Comparison of ENCODE assay signal across 8 cellular contexts in genomic region chr4:152643153-152644035, GRCh38. TPM values are rescaled to one million over a fixed set of nuclear protein-coding genes. Genes with fewer than 3 reads are reported as not detected.
A peak's percentile ranks its signal among the peaks of the same experiment; 100 is the strongest.
DNase-seq lines count a peak whose midpoint lies in the region; ATAC-seq and TF ChIP-seq lines count a peak whose summit lies in the region.

No MANE protein-coding gene starts in this region.

- peak; percentile 53 for TF ChIP-seq POLR2A in GM18505 (IDR thresholded peaks at IDR 0.05; ENCODE audit: borderline replicate concordance, extremely low read depth, insufficient read depth, insufficient read length)

- no peaks in the 10 kb centered on the region for H3K27me3 ChIP-seq in HUES48 (ENCODE audit: control insufficient read depth, insufficient read depth, low read length)
- no peaks in the 10 kb centered on the region for H3K27me3 ChIP-seq in colonic mucosa

- H3K9ac ChIP-seq in HUES48 (ENCODE audit: low read depth, low read length) (no peak overlapping the region), colonic mucosa (ENCODE audit: low read depth in 2 of 2, low read length in 2 of 2) (no peak overlapping the region)

- intact Hi-C loops in colonic mucosa (cut with DNase I): no loop called here

- H3K4me3 ChIP-seq in HUES48 (ENCODE audit: low read depth, low read length) (no peak overlapping the region), colonic mucosa (no peak overlapping the region)

- no peak for TF ChIP-seq CTCF in colonic mucosa (IDR thresholded peaks at IDR 0.05)

- in situ Hi-C loops in ACHN (cut with HindIII; ENCODE audit: low pct_ligation_motif_present, low pct_unique_long_range_greater_than_20kb, low sequenced_read_pairs): no loop called here

- H3K4me1 ChIP-seq in HUES48 (ENCODE audit: control insufficient read depth, insufficient read depth, low read length) (peaks cover 33% of the 10 kb centered on the region), colonic mucosa (no peaks in the 10 kb centered on the region)

- no peaks in the 10 kb centered on the region for H3K9me3 ChIP-seq in HUES48 (ENCODE audit: control insufficient read depth, insufficient read depth, low read length)
- no peaks in the 10 kb centered on the region for H3K9me3 ChIP-seq in colonic mucosa

- H3K27ac ChIP-seq in HUES48 (ENCODE audit: low read depth, low read length) (peak overlapping the region; percentile 4), colonic mucosa (no peak overlapping the region)

- H3K36me3 ChIP-seq in HUES48 (ENCODE audit: control insufficient read depth, insufficient read depth, low read length): no peaks in the 10 kb centered on the region
- H3K36me3 ChIP-seq in colonic mucosa: no peaks in the 10 kb centered on the region

- ATAC-seq in GM18505 (IDR thresholded peaks at IDR 0.05; ENCODE audit: unreplicated experiment): peak; percentile 85
- peak; percentile 85 for ATAC-seq in GM21526 (IDR thresholded peaks at IDR 0.05; ENCODE audit: low FRiP score, unreplicated experiment)

- DNase-seq in colonic mucosa (peak; percentile 42), NCI-H187 (lab: John Stamatoyannopoulos, UW) (no peak), ACHN (no peak), NCI-H345 (lab: John Stamatoyannopoulos, UW) (no peak), DMS114 treated with DMSO at 0.1 percent for 48 hours (lab: John Stamatoyannopoulos, UW; ENCODE audit: unreplicated experiment) (no peak)

RNA-seq across cellular contexts. Expression of gene TMEM154, which starts 36.4 kb away (rescaled TPM):
- 1 to 10 TPM; 1.5 to 3.5 TPM for total RNA-seq in colonic mucosa
